ENCODE assay signal across 1 cellular context in genomic region chr10:75226656-75227055, GRCh38.
TF ChIP-seq lines count a peak whose summit lies in the region.

No MANE protein-coding gene starts in this region.

TF ChIP-seq in WTC11, 78 proteins besides CTCF, POLR2A, EP300 and RAD21 (continued from another document):
- TF ChIP-seq ARID4B (CRISPR knock-in tag; IDR thresholded peaks at IDR 0.05; ENCODE audit: borderline replicate concordance) (no peak), NR2C2 (CRISPR knock-in tag; IDR thresholded peaks at IDR 0.05) (no peak), USF1 (CRISPR knock-in tag; IDR thresholded peaks at IDR 0.05) (no peak), ZNF425 (CRISPR knock-in tag; conservative IDR thresholded peaks at IDR 0.05) (no peak), E2F5 (CRISPR knock-in tag; IDR thresholded peaks at IDR 0.05) (no peak), SMAD3 (CRISPR knock-in tag; IDR thresholded peaks at IDR 0.05; ENCODE audit: borderline replicate concordance) (no peak), SMAD4 (CRISPR knock-in tag; IDR thresholded peaks at IDR 0.05) (no peak), FOXJ3 (CRISPR knock-in tag; IDR thresholded peaks at IDR 0.05; ENCODE audit: borderline replicate concordance) (no peak)
